Comparison of ENCODE assay signal across 12 cellular contexts in the genomic region with DNA sequence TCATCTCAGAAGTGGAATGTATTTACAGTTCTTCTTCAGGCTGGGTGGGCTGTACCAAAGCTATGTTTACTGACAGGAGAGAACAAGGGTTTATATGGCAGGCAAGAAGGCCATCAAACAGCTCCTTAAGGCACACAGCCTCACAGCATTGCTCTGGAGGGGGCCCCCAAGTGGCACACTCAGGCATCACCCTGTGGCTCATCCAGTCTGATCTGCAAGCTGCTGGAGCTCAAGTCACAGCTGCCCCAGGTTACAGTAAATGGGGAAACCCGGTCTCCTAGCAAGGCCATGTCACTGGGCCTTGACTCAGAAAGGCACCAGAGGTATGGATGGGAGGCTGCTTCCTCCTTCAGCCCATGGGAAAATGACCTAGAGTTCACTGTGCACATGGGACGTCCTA.
DNase-seq lines count a peak whose midpoint lies in the region; ATAC-seq, FAIRE-seq and TF ChIP-seq lines count a peak whose summit lies in the region.
"Had no signal": no experiment of that assay in that cellular context is flagged by ENCODE, and none has a peak within 500 bp of the region (broad histone marks: within the 10 kb centered on the region; RNA-seq: fewer than 3 reads in every experiment).

No MANE protein-coding gene starts in this region.

- H4K20me1 ChIP-seq in HepG2 (ENCODE audit: insufficient read depth, low read length): no peaks in the 10 kb centered on the region
- H4K20me1 ChIP-seq in OCI-LY7 (ENCODE audit: insufficient read depth, low read length): no peaks in the 10 kb centered on the region
- no peaks in the 10 kb centered on the region for H4K20me1 ChIP-seq in fibroblast of lung (ENCODE audit: control insufficient read depth, extremely low read depth, insufficient read depth, low read length)

- H3K27ac ChIP-seq in HepG2 (ENCODE audit: extremely low read length, insufficient read depth, low read length) (no peak overlapping the region), right lobe of liver (no peak overlapping the region), OCI-LY7 (ENCODE audit: low read depth, low read length, poor library complexity, severe bottlenecking) (no peak overlapping the region), fibroblast of lung (ENCODE audit: insufficient read depth, low read length) (no peak overlapping the region)
- H3K27ac ChIP-seq: prostate gland had no signal

- H3K9ac ChIP-seq in HepG2 (ENCODE audit: insufficient read depth, low read depth, low read length) (no peak overlapping the region), fibroblast of lung (ENCODE audit: insufficient read depth, low read length) (no peak overlapping the region)

- H3K4me3 ChIP-seq in HepG2 (replicated peaks in 1 of 3; ENCODE audit: insufficient read depth in 1 of 3, low read depth in 2 of 3, low read length in 3 of 3) (no peak overlapping the region), right lobe of liver (no peak overlapping the region), OCI-LY7 (ENCODE audit: low read depth, low read length, poor library complexity, severe bottlenecking) (no peak overlapping the region), fibroblast of lung (replicated peaks in 1 of 4; ENCODE audit: control extremely low read depth in 1 of 4, insufficient read depth in 1 of 4, low read depth in 3 of 4, low read length in 4 of 4) (no peak overlapping the region), BE2C (ENCODE audit: low read depth, low read length) (no peak overlapping the region)
- H3K4me3 ChIP-seq: prostate gland had no signal

- WGBS in HepG2 (ENCODE audit: low lambda C conversion rate): 38% methylated on average over 1 of the region's 2 CpGs
- WGBS in right lobe of liver (ENCODE audit: insufficient coverage, low coverage, low lambda C conversion rate, missing lambda C conversion rate): 60% methylated on average over 1 of the region's 2 CpGs

- no peak for FAIRE-seq in HepG2 (lab: Jason Lieb, UNC)
- FAIRE-seq: G401.6 had no signal

- TF ChIP-seq POLR2A in HepG2 (IDR thresholded peaks at IDR 0.05; ENCODE audit: insufficient read depth in 1 of 2, low read depth in 2 of 2, low read length in 2 of 2): no peak
- no peak for TF ChIP-seq POLR2A in right lobe of liver (IDR thresholded peaks at IDR 0.05)

- CTCF ChIA-PET in HepG2 (lab: Yijun Ruan, JAX; ENCODE audit: low intra/inter-chr PET ratio, low total read pairs) (no interaction called here), OCI-LY7 (lab: Charles Lee; ENCODE audit: unreplicated experiment) (no interaction called here)

- H3K9me2 ChIP-seq in OCI-LY7 (ENCODE audit: insufficient read depth, low read length): no peaks in the 10 kb centered on the region

- H3K27me3 ChIP-seq in HepG2 (ENCODE audit: control insufficient read depth in 1 of 2, insufficient read depth in 2 of 2, low read length in 2 of 2): no peaks in the 10 kb centered on the region
- no peaks in the 10 kb centered on the region for H3K27me3 ChIP-seq in right lobe of liver
- H3K27me3 ChIP-seq in fibroblast of lung (ENCODE audit: control insufficient read depth, insufficient read depth, low read length): no peaks in the 10 kb centered on the region
- no peaks in the 10 kb centered on the region for H3K27me3 ChIP-seq in BE2C

- no TSS peak for BruUV-seq in HepG2 (replicated peaks; lab: Mats Ljungman, UMichigan)
- no TSS peak for BruUV-seq in OCI-LY7 (replicated peaks; lab: Mats Ljungman, UMichigan)

- POLR2A ChIA-PET in HepG2 (lab: Yijun Ruan, JAX): no interaction called here
- POLR2A ChIA-PET in OCI-LY7 (lab: Charles Lee): interaction anchor here (1.0 to 1.6 kb wide), 2 partner anchors 9 to 15 kb away, joined by 3 read pairs; no protein-coding TSS in a partner anchor

- H2AFZ ChIP-seq in HepG2 (ENCODE audit: low read length) (no peak overlapping the region), OCI-LY7 (ENCODE audit: low read length) (no peak overlapping the region), fibroblast of lung (ENCODE audit: low read length) (peak overlapping the region; percentile 33)

- H3K9me3 ChIP-seq in HepG2 (ENCODE audit: low read length): no peaks in the 10 kb centered on the region
- H3K9me3 ChIP-seq in right lobe of liver: no peaks in the 10 kb centered on the region
- no peaks in the 10 kb centered on the region for H3K9me3 ChIP-seq in OCI-LY7 (ENCODE audit: low read length)
- H3K9me3 ChIP-seq in fibroblast of lung (ENCODE audit: control insufficient read depth, insufficient read depth, low read depth, low read length): no peaks in the 10 kb centered on the region
- H3K9me3 ChIP-seq in BE2C: no peaks in the 10 kb centered on the region
- H3K9me3 ChIP-seq: prostate gland had no signal

- no peak for TF ChIP-seq RAD21 in HepG2 (CRISPR knock-in tag; IDR thresholded peaks at IDR 0.05)

- in situ Hi-C loops in HepG2 (cut with HindIII; ENCODE audit: extremely low pct_ligation_motif_present, low pct_unique_long_range_greater_than_20kb): no loop called here

- H3K4me2 ChIP-seq in HepG2 (ENCODE audit: low read depth, low read length) (no peak overlapping the region), OCI-LY7 (ENCODE audit: low read length) (no peak overlapping the region), fibroblast of lung (ENCODE audit: extremely low read depth, insufficient read depth, low read length) (no peak overlapping the region)

- H3K36me3 ChIP-seq in HepG2 (replicated peaks in 1 of 2; ENCODE audit: control insufficient read depth in 1 of 2, insufficient read depth in 2 of 2, low read length in 2 of 2) (no peaks in the 10 kb centered on the region), right lobe of liver (no peaks in the 10 kb centered on the region), OCI-LY7 (ENCODE audit: insufficient read depth, low read length) (no peaks in the 10 kb centered on the region), fibroblast of lung (ENCODE audit: control insufficient read depth, insufficient read depth, low read length) (no peaks in the 10 kb centered on the region), BE2C (no peaks in the 10 kb centered on the region)
- H3K36me3 ChIP-seq: prostate gland had no signal

- intact Hi-C loops in HepG2 (cut with micrococcal nuclease; ENCODE audit: unreplicated experiment): no loop called here
- intact Hi-C loops in right lobe of liver (cut with DNase I): no loop called here
- intact Hi-C loops in OCI-LY7 (cut with micrococcal nuclease; ENCODE audit: unreplicated experiment): no loop called here

- H3K4me1 ChIP-seq in HepG2 (ENCODE audit: insufficient read depth, low read length) (no peaks in the 10 kb centered on the region), right lobe of liver (no peaks in the 10 kb centered on the region), OCI-LY7 (ENCODE audit: insufficient read depth, low read length, poor library complexity, severe bottlenecking) (no peaks in the 10 kb centered on the region), fibroblast of lung (ENCODE audit: control insufficient read depth, extremely low read depth, insufficient read depth, low read length) (peaks cover 5% of the 10 kb centered on the region), BE2C (no peaks in the 10 kb centered on the region)
- H3K4me1 ChIP-seq: prostate gland had no signal

- no peak for TF ChIP-seq EP300 in HepG2 (IDR thresholded peaks at IDR 0.05; ENCODE audit: low read depth in 2 of 2, low read length in 2 of 2)
- TF ChIP-seq EP300 in HepG2 (CRISPR knock-in tag; IDR thresholded peaks at IDR 0.05; ENCODE audit: borderline replicate concordance): no peak

- ATAC-seq in HepG2 (peak; percentile 42; the same call in 2 of the 3 replicates), right lobe of liver (no peak), GM18517 (IDR thresholded peaks at IDR 0.05; ENCODE audit: unreplicated experiment) (no peak)
- ATAC-seq: Panc1 had no signal

- no peak for DNase-seq in HepG2 (ENCODE audit: low spot score)
- DNase-seq in right lobe of liver: no peak
- DNase-seq in OCI-LY7 (ENCODE audit: low spot score): no peak
- DNase-seq in fibroblast of lung (ENCODE audit: low read depth in 2 of 2): peak in 1 of 2 donors; percentile 14
- no peak for DNase-seq in NCI-H1048 (lab: John Stamatoyannopoulos, UW)
- DNase-seq in HPDE6-E6E7 (ENCODE audit: extremely low spot score): no peak
- DNase-seq in BE2C: no peak
- DNase-seq: activated naive CD4-positive, alpha-beta T cell treated with anti-CD3 and anti-CD28 coated beads, Interleukin-2, amount 50 U/mL, for 16 hours had no signal

- H3K79me2 ChIP-seq in HepG2 (ENCODE audit: insufficient read depth, low read length): no peaks in the 10 kb centered on the region
- no peaks in the 10 kb centered on the region for H3K79me2 ChIP-seq in OCI-LY7 (ENCODE audit: insufficient read depth, low read depth, low read length)
- no peaks in the 10 kb centered on the region for H3K79me2 ChIP-seq in fibroblast of lung (ENCODE audit: control insufficient read depth, insufficient read depth, low read length)

- TF ChIP-seq CTCF in HepG2 (CRISPR knock-in tag; IDR thresholded peaks at IDR 0.05): no peak
- TF ChIP-seq CTCF in right lobe of liver (IDR thresholded peaks at IDR 0.05): no peak
- TF ChIP-seq CTCF in OCI-LY7 (conservative IDR thresholded peaks at IDR 0.05; ENCODE audit: low read length): 0 out of 2 replicates have a peak, but pooled peaks have one; percentile 20
- TF ChIP-seq CTCF in fibroblast of lung (conservative IDR thresholded peaks at IDR 0.05 in 1 of 2, IDR thresholded peaks at IDR 0.05 in 1 of 2; ENCODE audit: low read depth in 1 of 2, low read length in 2 of 2): no peak
- no peak for TF ChIP-seq CTCF in BE2C (IDR thresholded peaks at IDR 0.05; ENCODE audit: low read depth, low read length)

TF ChIP-seq in HepG2, 621 proteins besides CTCF, POLR2A, EP300 and RAD21:
- TF ChIP-seq SCMH1 (CRISPR knock-in tag; IDR thresholded peaks at IDR 0.05; ENCODE audit: borderline replicate concordance) (no peak), SAP130 (CRISPR knock-in tag; IDR thresholded peaks at IDR 0.05; ENCODE audit: low read depth) (no peak), ZNF7 (CRISPR knock-in tag; IDR thresholded peaks at IDR 0.05) (no peak), ZNF232 (CRISPR knock-in tag; IDR thresholded peaks at IDR 0.05; ENCODE audit: borderline replicate concordance) (no peak), TGIF2 (CRISPR knock-in tag; IDR thresholded peaks at IDR 0.05) (no peak), RORA (CRISPR knock-in tag; IDR thresholded peaks at IDR 0.05) (no peak), ZNF138 (CRISPR knock-in tag; IDR thresholded peaks at IDR 0.05; ENCODE audit: low read depth) (no peak)
- TF ChIP-seq, protein P1, sequence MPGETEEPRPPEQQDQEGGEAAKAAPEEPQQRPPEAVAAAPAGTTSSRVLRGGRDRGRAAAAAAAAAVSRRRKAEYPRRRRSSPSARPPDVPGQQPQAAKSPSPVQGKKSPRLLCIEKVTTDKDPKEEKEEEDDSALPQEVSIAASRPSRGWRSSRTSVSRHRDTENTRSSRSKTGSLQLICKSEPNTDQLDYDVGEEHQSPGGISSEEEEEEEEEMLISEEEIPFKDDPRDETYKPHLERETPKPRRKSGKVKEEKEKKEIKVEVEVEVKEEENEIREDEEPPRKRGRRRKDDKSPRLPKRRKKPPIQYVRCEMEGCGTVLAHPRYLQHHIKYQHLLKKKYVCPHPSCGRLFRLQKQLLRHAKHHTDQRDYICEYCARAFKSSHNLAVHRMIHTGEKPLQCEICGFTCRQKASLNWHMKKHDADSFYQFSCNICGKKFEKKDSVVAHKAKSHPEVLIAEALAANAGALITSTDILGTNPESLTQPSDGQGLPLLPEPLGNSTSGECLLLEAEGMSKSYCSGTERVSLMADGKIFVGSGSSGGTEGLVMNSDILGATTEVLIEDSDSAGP (CRISPR knock-in tag; IDR thresholded peaks at IDR 0.05; ENCODE audit: borderline replicate concordance): no peak
